19 cellular contexts compared by ENCODE assay signal in the genomic region with DNA sequence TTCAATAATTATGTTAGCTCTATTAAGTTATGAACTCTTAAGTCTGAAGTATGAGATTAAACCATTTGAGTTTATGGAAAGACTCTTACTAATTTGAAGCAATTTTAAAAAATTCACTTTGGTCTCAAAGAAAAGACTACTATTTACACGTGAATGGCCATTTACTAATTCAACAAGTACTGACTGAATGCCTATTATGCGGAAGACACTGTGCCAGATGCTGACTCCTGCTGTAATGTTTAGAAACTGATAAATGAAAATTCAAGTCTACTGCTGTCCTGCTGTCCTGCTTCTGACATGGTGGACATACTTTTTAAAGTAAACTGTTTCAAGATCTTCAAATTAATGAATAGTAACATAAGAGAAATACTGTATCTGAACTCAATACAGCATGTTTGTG.
DNase-seq lines count a peak whose midpoint lies in the region; ATAC-seq, FAIRE-seq and TF ChIP-seq lines count a peak whose summit lies in the region.
"Had no signal": no experiment of that assay in that cellular context is flagged by ENCODE, and none has a peak within 500 bp of the region (broad histone marks: within the 10 kb centered on the region; RNA-seq: fewer than 3 reads in every experiment).

No MANE protein-coding gene starts in this region.

- in situ Hi-C loops in HAP-1 (cut with MboI; ENCODE audit: low sequenced_read_pairs): no loop called here

- H3K27me3 ChIP-seq in HAP-1 (ENCODE audit: low read depth) (no peaks in the 10 kb centered on the region), pancreas (no peaks in the 10 kb centered on the region)
- H3K27me3 ChIP-seq: MG63 had no signal

- H3K9me3 ChIP-seq in HAP-1 (no peaks in the 10 kb centered on the region), pancreas (no peaks in the 10 kb centered on the region)
- H3K9me3 ChIP-seq: MG63 had no signal

- intact Hi-C loops in pancreas (cut with DNase I): no loop called here

- peaks cover 38% of the 10 kb centered on the region for H3K4me1 ChIP-seq in HAP-1
- no peaks in the 10 kb centered on the region for H3K4me1 ChIP-seq in pancreas

- TF ChIP-seq CTCF in pancreas (IDR thresholded peaks at IDR 0.05): no peak

- ATAC-seq in pancreas: no peak
- ATAC-seq: Right ventricle myocardium inferior had no signal

- FAIRE-seq in pancreas (lab: Jason Lieb, UNC): no peak
- FAIRE-seq: RCC 7860 had no signal

- WGBS in pancreas, 2 donors: 71 to 82% methylated on average over 2 of the region's 2 CpGs

- peak; percentile 26 to 64 for DNase-seq in HAP-1 (ENCODE audit: low spot score in 2 of 2)
- DNase-seq in NCI-H146 treated with DMSO at 0.1 percent for 48 hours (lab: John Stamatoyannopoulos, UW; ENCODE audit: unreplicated experiment): peak; percentile 94
- peak; percentile 16 for DNase-seq in NCI-H774 (lab: John Stamatoyannopoulos, UW)
- peak; percentile 56 for DNase-seq in pons (ENCODE audit: low spot score)
- no peak for DNase-seq in pancreas
- DNase-seq in activated naive CD4-positive, alpha-beta T cell treated with anti-CD3 and anti-CD28 coated beads, Interleukin-2, amount 50 U/mL, for 16 hours: no peak
- DNase-seq in kidney tubule cell (ENCODE audit: low spot score): no peak
- DNase-seq: GDM1, HCEC 1CT, Kasumi-1, MG63, NCI-H2029 treated with DMSO at 0.1 percent for 48 hours, NCI-H2227 treated with DMSO at 0.1 percent for 48 hours, NCI-H510A treated with DMSO at 0.1 percent for 48 hours, SW 1271, T-helper 2 cell had no signal

- H3K27ac ChIP-seq in pancreas: no peak overlapping the region
- H3K27ac ChIP-seq: C4-2B had no signal

- no peak overlapping the region for H3K4me3 ChIP-seq in HAP-1
- no peak overlapping the region for H3K4me3 ChIP-seq in pancreas
- H3K4me3 ChIP-seq: MG63 had no signal

- H3K36me3 ChIP-seq in HAP-1 (replicated peaks) (no peaks in the 10 kb centered on the region), pancreas (peaks cover 0 to 5% (median 0%) of the 10 kb centered on the region in 3 donors)

Comparison
In these comparisons a context has a peak if more than half of its experiments do, and no peak if none do; other contexts are left out.
1. DNase-seq: peak in HAP-1 (2 of 2), NCI-H146 treated with DMSO at 0.1 percent for 48 hours (single experiment), NCI-H774 (single experiment) and pons (single experiment); none in pancreas (0 of 6), activated naive CD4-positive, alpha-beta T cell treated with anti-CD3 and anti-CD28 coated beads, Interleukin-2, amount 50 U/mL, for 16 hours (single experiment) and kidney tubule cell (single experiment).